In genomic region chr5:149731617-149732400, GRCh38 we compare ENCODE assay signal across 8 cellular contexts. TPM values are rescaled to one million over a fixed set of nuclear protein-coding genes. Genes with fewer than 3 reads are reported as not detected.
DNase-seq lines count a peak whose midpoint lies in the region; ATAC-seq lines count a peak whose summit lies in the region.

No MANE protein-coding gene starts in this region.

- H3K36me3 ChIP-seq in esophagus (ENCODE audit: control insufficient read depth in 2 of 2, insufficient read depth in 2 of 2, low read length in 1 of 2) (no peaks in the 10 kb centered on the region), mucosa of rectum (ENCODE audit: control insufficient read depth in 2 of 2, insufficient read depth in 2 of 2, low read length in 2 of 2) (peaks cover 0 to 4% of the 10 kb centered on the region in 2 donors)

- H3K4me1 ChIP-seq in esophagus (ENCODE audit: control insufficient read depth in 2 of 2, insufficient read depth in 2 of 2, low read length in 1 of 2) (peaks cover 0 to 3% of the 10 kb centered on the region in 2 donors), mucosa of rectum (ENCODE audit: control insufficient read depth in 2 of 2, insufficient read depth in 2 of 2, low read length in 2 of 2) (peaks cover 30 to 39% of the 10 kb centered on the region in 2 donors)

- peak; percentile 45 for ATAC-seq in HG03064 (IDR thresholded peaks at IDR 0.05; ENCODE audit: low read depth, unreplicated experiment)

- 2% methylated on average over 62 to 79 of the region's 79 CpGs for WGBS in esophagus, 2 donors

- peak overlapping the region; percentile 81 to 84 for H3K4me3 ChIP-seq in esophagus (ENCODE audit: low read depth in 1 of 2, low read length in 2 of 2)
- peak overlapping the region; percentile 87 to 90 for H3K4me3 ChIP-seq in mucosa of rectum (ENCODE audit: low read length in 2 of 2)

- no peaks in the 10 kb centered on the region for H3K27me3 ChIP-seq in esophagus (ENCODE audit: control insufficient read depth in 1 of 2, insufficient read depth in 2 of 2, low read length in 2 of 2)
- H3K27me3 ChIP-seq in mucosa of rectum (ENCODE audit: control insufficient read depth in 2 of 2, insufficient read depth in 2 of 2, low read length in 2 of 2) = no peaks in the 10 kb centered on the region

- H3K27ac ChIP-seq in esophagus (ENCODE audit: low read depth in 2 of 2, low read length in 1 of 2) = peak overlapping the region; percentile 90 to 93
- H3K27ac ChIP-seq in mucosa of rectum (ENCODE audit: low read depth in 2 of 2, low read length in 2 of 2) = peak overlapping the region; percentile 95 to 96

- H3K9me3 ChIP-seq in esophagus (ENCODE audit: control insufficient read depth in 2 of 2, insufficient read depth in 1 of 2, low read depth in 1 of 2, low read length in 1 of 2) (no peaks in the 10 kb centered on the region), mucosa of rectum (ENCODE audit: control insufficient read depth in 2 of 2, low read length in 2 of 2) (no peaks in the 10 kb centered on the region)

- peak overlapping the region; percentile 89 to 96 for H3K9ac ChIP-seq in mucosa of rectum (ENCODE audit: low read depth in 1 of 2, low read length in 2 of 2)

- DNase-seq in NCI-H748 (lab: John Stamatoyannopoulos, UW; ENCODE audit: unreplicated experiment) (peak; percentile 38), NCI-H748 treated with DMSO at 0.1 percent for 48 hours (lab: John Stamatoyannopoulos, UW) (no peak), NOMO-1 treated with dmso at 0.1 percent for 144 hours (lab: John Stamatoyannopoulos, UW; ENCODE audit: unreplicated experiment) (peak; percentile 62), activated T-cell treated with anti-CD3 and anti-CD28 coated beads for 24 hours (ENCODE audit: low read depth) (peak; percentile 75)
- peak; percentile 77 for DNase-seq in stimulated activated CD8-positive, alpha-beta memory T cell treated with anti-CD3 and anti-CD28 coated beads, Interleukin-4, amount 100 ng/mL, for 24 hours (ENCODE audit: low read depth)

RNA-seq across cellular contexts. Expression of gene PPARGC1B, which starts 1.7 kb away (rescaled TPM):
- polyA plus RNA-seq in esophagus = 1 to 10 TPM; 2.0 to 3.8 TPM
